29 cellular contexts compared by ENCODE assay signal in the genomic region with DNA sequence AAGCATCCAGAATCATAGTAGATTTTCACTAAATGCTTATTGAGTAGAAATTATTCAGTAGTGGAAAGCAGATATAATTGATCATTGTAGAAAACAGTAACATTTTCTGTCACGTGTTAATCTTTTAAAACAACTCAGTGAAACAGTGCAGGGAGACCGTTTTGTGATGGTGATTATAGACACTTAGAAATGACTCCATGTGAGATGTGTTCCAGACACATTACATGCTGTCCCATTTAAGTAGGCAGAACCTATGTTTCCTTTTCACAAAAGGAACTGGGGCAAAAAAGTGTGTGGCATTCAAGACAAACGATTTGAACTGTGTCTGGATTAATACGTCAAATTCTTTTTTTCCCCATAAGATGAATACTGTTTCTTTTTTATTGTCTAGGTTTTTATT.
DNase-seq lines count a peak whose midpoint lies in the region; ATAC-seq, FAIRE-seq and TF ChIP-seq lines count a peak whose summit lies in the region.
"Had no signal": no experiment of that assay in that cellular context is flagged by ENCODE, and none has a peak within 500 bp of the region (broad histone marks: within the 10 kb centered on the region; RNA-seq: fewer than 3 reads in every experiment).

No MANE protein-coding gene starts in this region.

- in situ Hi-C loops in GM12878 (cut with MboI), result no loop called here

- no peaks in the 10 kb centered on the region for H3K27me3 ChIP-seq in cardiac muscle cell
- no peaks in the 10 kb centered on the region for H3K27me3 ChIP-seq in GM12878 (replicated peaks in 1 of 2; ENCODE audit: control insufficient read depth in 2 of 2, insufficient read depth in 2 of 2, low read length in 1 of 2)
- H3K27me3 ChIP-seq: BE2C had no signal

- no peak for TF ChIP-seq EP300 in GM12878 (IDR thresholded peaks at IDR 0.05; ENCODE audit: borderline replicate concordance in 1 of 2, control insufficient read depth in 1 of 2, low read depth in 2 of 2, low read length in 2 of 2)

- H4K20me1 ChIP-seq in GM12878 (ENCODE audit: control insufficient read depth, insufficient read depth), result no peaks in the 10 kb centered on the region

- no TSS peak for BruUV-seq in GM12878 (replicated peaks; lab: Mats Ljungman, UMichigan)

- no peak for TF ChIP-seq RAD21 in GM12878 (IDR thresholded peaks at IDR 0.05; ENCODE audit: insufficient read depth, low read depth, low read length)

- CTCF ChIA-PET in GM12878 (lab: Yijun Ruan, JAX), result no interaction called here

- intact Hi-C loops in Right ventricle myocardium inferior (cut with DNase I) (no loop called here), GM12878 (cut with micrococcal nuclease; ENCODE audit: unreplicated experiment) (no loop called here)

- no peaks in the 10 kb centered on the region for H3K9me3 Mint-ChIP-seq in memory B cell
- H3K9me3 Mint-ChIP-seq: CD14-positive monocyte; CD8-positive, alpha-beta memory T cell had no signal

- H3K27me3 Mint-ChIP-seq in memory B cell, result no peaks in the 10 kb centered on the region
- H3K27me3 Mint-ChIP-seq: CD8-positive, alpha-beta memory T cell had no signal

- H3K27ac Mint-ChIP-seq in memory B cell, result peak overlapping the region; percentile 82
- H3K27ac Mint-ChIP-seq: CD14-positive monocyte had no signal

- H3K79me2 ChIP-seq in GM12878 (ENCODE audit: control insufficient read depth, insufficient read depth, low read length), result peaks cover 11% of the 10 kb centered on the region

- POLR2A ChIA-PET in GM12878 (lab: Charles Lee), result no interaction called here

- RAD21 ChIA-PET in GM12878 (lab: Charles Lee; ENCODE audit: unreplicated experiment), result no interaction called here

- peaks cover 29% of the 10 kb centered on the region for H3K4me1 Mint-ChIP-seq in memory B cell

- H3K36me3 Mint-ChIP-seq in memory B cell, result peaks cover 17% of the 10 kb centered on the region

- 100% methylated on average over 4 of the region's 4 CpGs for WGBS in GM12878 (ENCODE audit: insufficient coverage, insufficient replicate concordance, low lambda C conversion rate, missing lambda C conversion rate)

- H3K36me3 ChIP-seq in cardiac muscle cell (no peaks in the 10 kb centered on the region), GM12878 (ENCODE audit: control insufficient read depth in 2 of 2, insufficient read depth in 2 of 2, low read length in 1 of 2) (peaks cover 0 to 3% of the 10 kb centered on the region in 2 experiments; a peak in 1 of 4 replicates)
- H3K36me3 ChIP-seq: BE2C had no signal

- H3K4me1 ChIP-seq in cardiac muscle cell (ENCODE audit: low read depth) (peaks cover 28% of the 10 kb centered on the region), GM12878 (ENCODE audit: control insufficient read depth, insufficient read depth, low read length) (peaks cover 9% of the 10 kb centered on the region)

- SMC1A ChIA-PET in GM12878 (lab: Charles Lee; ENCODE audit: uncharacterized antibody, unreplicated experiment), result interaction anchor here (1.3 to 2.1 kb wide), 2 partner anchors 11 to 13 kb away, joined by 3 to 4 read pairs; no protein-coding TSS in a partner anchor

- DNase-seq in cardiac muscle cell (ENCODE audit: low read depth in 1 of 2, low spot score in 1 of 2) (peak in 1 of 2 donors; percentile 40), Right ventricle myocardium inferior (ENCODE audit: missing footprints) (no peak), GM12878 (ENCODE audit: low read depth, low spot score) (no peak), memory B cell (ENCODE audit: low spot score in 2 of 2) (no peak), HTR-8/SVneo (ENCODE audit: insufficient read length, low spot score) (no peak), HPDE6-E6E7 (ENCODE audit: extremely low spot score) (no peak), dedifferentiated amniotic fluid mesenchymal stem cell (ENCODE audit: extremely low spot score) (no peak)
- DNase-seq: 8988T; ACHN; BE2C; CD8-positive, alpha-beta memory T cell; DMS 273 treated with DMSO at 0.1 percent for 48 hours; DMS79; EL; GDM1; H7; Karpas-422; NCI-H1092 treated with DMSO at 0.1 percent for 48 hours; NCI-H1436; NCI-H187; NCI-H2081 treated with DMSO at 0.1 percent for 48 hours; NCI-H2171; NCI-H226; NCI-H510A; NCI-H69 had no signal

- TF ChIP-seq POLR2A in GM12878 (IDR thresholded peaks at IDR 0.05; ENCODE audit: low read depth, low read length), result no peak

- ATAC-seq in Right ventricle myocardium inferior (no peak), GM12878 (0 out of 3 replicates have a peak, but pooled peaks have one; percentile 12), memory B cell (ENCODE audit: low read depth) (no peak)
- ATAC-seq: Panc1, SK-N-SH treated with all-trans-retinoic acid at 6 μM for 48 hours had no signal

- H3K27ac ChIP-seq in cardiac muscle cell (peak overlapping the region; percentile 73), GM12878 (ENCODE audit: control insufficient read depth, insufficient read depth) (no peak overlapping the region)
- H3K27ac ChIP-seq: RWPE1 had no signal

- H2AFZ ChIP-seq in GM12878 (ENCODE audit: control insufficient read depth, low read depth, low read length), result no peak overlapping the region

- no peaks in the 10 kb centered on the region for H3K9me3 ChIP-seq in cardiac muscle cell (ENCODE audit: low read depth)
- no peaks in the 10 kb centered on the region; the same call in 2 of the 3 replicates for H3K9me3 ChIP-seq in GM12878 (replicated peaks; ENCODE audit: control insufficient read depth, insufficient read depth, low read length)
- H3K9me3 ChIP-seq: BE2C had no signal

- H3K4me2 ChIP-seq in GM12878 (ENCODE audit: control insufficient read depth, insufficient read depth), result no peak overlapping the region

- TF ChIP-seq CTCF in cardiac muscle cell (IDR thresholded peaks at IDR 0.05; ENCODE audit: low read depth, low read length) (no peak), GM12878 (IDR thresholded peaks at IDR 0.05 in 2 of 3, conservative IDR thresholded peaks at IDR 0.05 in 1 of 3; ENCODE audit: control insufficient read depth in 2 of 3, extremely low read depth in 1 of 3, insufficient read depth in 1 of 3, low read depth in 3 of 3, low read length in 3 of 3) (no peak)

- no peak for FAIRE-seq in GM12878 (lab: Jason Lieb, UNC)
- no peak for FAIRE-seq in HTR-8/SVneo (lab: Jason Lieb, UNC)

- H3K4me3 ChIP-seq in cardiac muscle cell, result no peak overlapping the region
- no peak overlapping the region for H3K4me3 ChIP-seq in GM12878

- no peak overlapping the region for H3K4me3 Mint-ChIP-seq in memory B cell
- H3K4me3 Mint-ChIP-seq: CD14-positive monocyte; CD8-positive, alpha-beta memory T cell had no signal

- H3K9ac ChIP-seq in GM12878 (ENCODE audit: control insufficient read depth, insufficient read depth, low read length), result no peak overlapping the region

TF ChIP-seq in GM12878, 131 proteins besides CTCF, POLR2A, EP300 and RAD21 (continues in another document):
- TF ChIP-seq, protein P1, sequence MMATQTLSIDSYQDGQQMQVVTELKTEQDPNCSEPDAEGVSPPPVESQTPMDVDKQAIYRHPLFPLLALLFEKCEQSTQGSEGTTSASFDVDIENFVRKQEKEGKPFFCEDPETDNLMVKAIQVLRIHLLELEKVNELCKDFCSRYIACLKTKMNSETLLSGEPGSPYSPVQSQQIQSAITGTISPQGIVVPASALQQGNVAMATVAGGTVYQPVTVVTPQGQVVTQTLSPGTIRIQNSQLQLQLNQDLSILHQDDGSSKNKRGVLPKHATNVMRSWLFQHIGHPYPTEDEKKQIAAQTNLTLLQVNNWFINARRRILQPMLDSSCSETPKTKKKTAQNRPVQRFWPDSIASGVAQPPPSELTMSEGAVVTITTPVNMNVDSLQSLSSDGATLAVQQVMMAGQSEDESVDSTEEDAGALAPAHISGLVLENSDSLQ (IDR thresholded peaks at IDR 0.05), result no peak
- TF ChIP-seq SPI1 (IDR thresholded peaks at IDR 0.05; ENCODE audit: borderline replicate concordance, insufficient read depth, low read depth, low read length) (no peak), FOS (IDR thresholded peaks at IDR 0.05; ENCODE audit: borderline replicate concordance, extremely low read depth, insufficient read length) (no peak), KAT2A (conservative IDR thresholded peaks at IDR 0.05; ENCODE audit: control insufficient read depth, low read depth, low read length) (no peak), MYC (IDR thresholded peaks at IDR 0.05; ENCODE audit: insufficient read depth, insufficient read length, insufficient replicate concordance, low read length, severe bottlenecking) (no peak)
- TF ChIP-seq, protein P2, sequence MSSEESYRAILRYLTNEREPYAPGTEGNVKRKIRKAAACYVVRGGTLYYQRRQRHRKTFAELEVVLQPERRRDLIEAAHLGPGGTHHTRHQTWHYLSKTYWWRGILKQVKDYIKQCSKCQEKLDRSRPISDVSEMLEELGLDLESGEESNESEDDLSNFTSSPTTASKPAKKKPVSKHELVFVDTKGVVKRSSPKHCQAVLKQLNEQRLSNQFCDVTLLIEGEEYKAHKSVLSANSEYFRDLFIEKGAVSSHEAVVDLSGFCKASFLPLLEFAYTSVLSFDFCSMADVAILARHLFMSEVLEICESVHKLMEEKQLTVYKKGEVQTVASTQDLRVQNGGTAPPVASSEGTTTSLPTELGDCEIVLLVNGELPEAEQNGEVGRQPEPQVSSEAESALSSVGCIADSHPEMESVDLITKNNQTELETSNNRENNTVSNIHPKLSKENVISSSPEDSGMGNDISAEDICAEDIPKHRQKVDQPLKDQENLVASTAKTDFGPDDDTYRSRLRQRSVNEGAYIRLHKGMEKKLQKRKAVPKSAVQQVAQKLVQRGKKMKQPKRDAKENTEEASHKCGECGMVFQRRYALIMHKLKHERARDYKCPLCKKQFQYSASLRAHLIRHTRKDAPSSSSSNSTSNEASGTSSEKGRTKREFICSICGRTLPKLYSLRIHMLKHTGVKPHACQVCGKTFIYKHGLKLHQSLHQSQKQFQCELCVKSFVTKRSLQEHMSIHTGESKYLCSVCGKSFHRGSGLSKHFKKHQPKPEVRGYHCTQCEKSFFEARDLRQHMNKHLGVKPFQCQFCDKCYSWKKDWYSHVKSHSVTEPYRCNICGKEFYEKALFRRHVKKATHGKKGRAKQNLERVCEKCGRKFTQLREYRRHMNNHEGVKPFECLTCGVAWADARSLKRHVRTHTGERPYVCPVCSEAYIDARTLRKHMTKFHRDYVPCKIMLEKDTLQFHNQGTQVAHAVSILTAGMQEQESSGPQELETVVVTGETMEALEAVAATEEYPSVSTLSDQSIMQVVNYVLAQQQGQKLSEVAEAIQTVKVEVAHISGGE (CRISPR knock-in tag; IDR thresholded peaks at IDR 0.05), result no peak
- TF ChIP-seq, protein P3, sequence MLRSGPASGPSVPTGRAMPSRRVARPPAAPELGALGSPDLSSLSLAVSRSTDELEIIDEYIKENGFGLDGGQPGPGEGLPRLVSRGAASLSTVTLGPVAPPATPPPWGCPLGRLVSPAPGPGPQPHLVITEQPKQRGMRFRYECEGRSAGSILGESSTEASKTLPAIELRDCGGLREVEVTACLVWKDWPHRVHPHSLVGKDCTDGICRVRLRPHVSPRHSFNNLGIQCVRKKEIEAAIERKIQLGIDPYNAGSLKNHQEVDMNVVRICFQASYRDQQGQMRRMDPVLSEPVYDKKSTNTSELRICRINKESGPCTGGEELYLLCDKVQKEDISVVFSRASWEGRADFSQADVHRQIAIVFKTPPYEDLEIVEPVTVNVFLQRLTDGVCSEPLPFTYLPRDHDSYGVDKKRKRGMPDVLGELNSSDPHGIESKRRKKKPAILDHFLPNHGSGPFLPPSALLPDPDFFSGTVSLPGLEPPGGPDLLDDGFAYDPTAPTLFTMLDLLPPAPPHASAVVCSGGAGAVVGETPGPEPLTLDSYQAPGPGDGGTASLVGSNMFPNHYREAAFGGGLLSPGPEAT (IDR thresholded peaks at IDR 0.05; ENCODE audit: low read depth), result no peak
